Comparison of ENCODE assay signal across 1 cellular context in the genomic region with DNA sequence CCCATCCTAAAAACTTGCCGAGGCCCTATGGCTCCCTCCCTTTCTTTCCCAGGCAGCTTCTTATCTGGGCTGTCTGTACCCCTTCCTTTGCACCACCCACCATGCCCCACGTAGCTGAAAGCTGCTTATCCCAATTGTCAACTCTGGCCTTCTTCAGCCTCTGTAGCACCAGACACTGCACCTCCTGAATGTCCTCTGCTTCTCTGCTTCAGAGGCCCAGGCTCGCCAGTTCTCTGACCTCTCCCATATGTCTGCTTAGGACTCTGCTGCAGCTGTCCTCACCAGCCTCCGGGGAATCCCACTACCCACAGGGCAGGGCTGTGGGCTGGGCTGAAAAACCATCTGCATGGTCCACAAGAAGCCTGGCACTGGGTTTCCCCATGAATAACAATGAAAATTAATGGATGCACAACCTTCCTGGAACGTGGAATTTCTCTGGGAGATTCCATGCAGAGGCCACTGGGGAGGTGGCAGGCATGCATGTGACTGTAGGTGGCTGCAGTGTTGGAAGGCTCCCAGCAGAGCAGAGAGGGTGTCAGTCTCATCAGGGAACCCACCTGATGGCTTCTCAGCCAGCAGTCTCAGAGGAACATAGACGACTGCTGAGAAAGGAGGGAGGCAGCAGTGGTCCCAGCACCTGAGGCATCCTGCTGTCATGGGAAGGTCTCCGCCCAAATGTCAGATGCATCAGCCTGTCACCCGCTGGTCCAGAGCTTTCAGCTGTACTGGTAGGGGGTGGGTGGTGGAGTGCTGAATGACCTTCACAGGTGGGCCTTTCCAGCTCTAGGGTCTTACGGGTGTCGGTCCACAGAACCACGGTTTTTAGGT.
TF ChIP-seq lines count a peak whose summit lies in the region.

No MANE protein-coding gene starts in this region.

TF ChIP-seq in GM23338, 12 proteins besides CTCF, POLR2A, EP300 and RAD21 (continued from another document):
- TF ChIP-seq, protein P1, sequence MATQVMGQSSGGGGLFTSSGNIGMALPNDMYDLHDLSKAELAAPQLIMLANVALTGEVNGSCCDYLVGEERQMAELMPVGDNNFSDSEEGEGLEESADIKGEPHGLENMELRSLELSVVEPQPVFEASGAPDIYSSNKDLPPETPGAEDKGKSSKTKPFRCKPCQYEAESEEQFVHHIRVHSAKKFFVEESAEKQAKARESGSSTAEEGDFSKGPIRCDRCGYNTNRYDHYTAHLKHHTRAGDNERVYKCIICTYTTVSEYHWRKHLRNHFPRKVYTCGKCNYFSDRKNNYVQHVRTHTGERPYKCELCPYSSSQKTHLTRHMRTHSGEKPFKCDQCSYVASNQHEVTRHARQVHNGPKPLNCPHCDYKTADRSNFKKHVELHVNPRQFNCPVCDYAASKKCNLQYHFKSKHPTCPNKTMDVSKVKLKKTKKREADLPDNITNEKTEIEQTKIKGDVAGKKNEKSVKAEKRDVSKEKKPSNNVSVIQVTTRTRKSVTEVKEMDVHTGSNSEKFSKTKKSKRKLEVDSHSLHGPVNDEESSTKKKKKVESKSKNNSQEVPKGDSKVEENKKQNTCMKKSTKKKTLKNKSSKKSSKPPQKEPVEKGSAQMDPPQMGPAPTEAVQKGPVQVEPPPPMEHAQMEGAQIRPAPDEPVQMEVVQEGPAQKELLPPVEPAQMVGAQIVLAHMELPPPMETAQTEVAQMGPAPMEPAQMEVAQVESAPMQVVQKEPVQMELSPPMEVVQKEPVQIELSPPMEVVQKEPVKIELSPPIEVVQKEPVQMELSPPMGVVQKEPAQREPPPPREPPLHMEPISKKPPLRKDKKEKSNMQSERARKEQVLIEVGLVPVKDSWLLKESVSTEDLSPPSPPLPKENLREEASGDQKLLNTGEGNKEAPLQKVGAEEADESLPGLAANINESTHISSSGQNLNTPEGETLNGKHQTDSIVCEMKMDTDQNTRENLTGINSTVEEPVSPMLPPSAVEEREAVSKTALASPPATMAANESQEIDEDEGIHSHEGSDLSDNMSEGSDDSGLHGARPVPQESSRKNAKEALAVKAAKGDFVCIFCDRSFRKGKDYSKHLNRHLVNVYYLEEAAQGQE (IDR thresholded peaks at IDR 0.05; ENCODE audit: unreplicated experiment) = no peak
- no peak for TF ChIP-seq EZH2 (IDR thresholded peaks at IDR 0.05; ENCODE audit: low read depth, unreplicated experiment)
- TF ChIP-seq NANOG (IDR thresholded peaks at IDR 0.05; ENCODE audit: borderline replicate concordance) = no peak
- TF ChIP-seq STAT1 (IDR thresholded peaks at IDR 0.05; ENCODE audit: unreplicated experiment) = no peak
